ENCODE assay signal across 6 cellular contexts in genomic region chr20:43119720-43120119, GRCh38.
"Had no signal": no experiment of that assay in that cellular context is flagged by ENCODE, and none has a peak within 500 bp of the region (broad histone marks: within the 10 kb centered on the region; RNA-seq: fewer than 3 reads in every experiment).

No MANE protein-coding gene starts in this region.

- ATAC-seq: HepG2, K562 had no signal

- H3K27ac ChIP-seq: HL-60 had no signal

- H3K4me3 ChIP-seq: K562 had no signal

- DNase-seq: IMR-90, KBM-7, KG1 had no signal
